1 cellular context compared by ENCODE assay signal in the genomic region with DNA sequence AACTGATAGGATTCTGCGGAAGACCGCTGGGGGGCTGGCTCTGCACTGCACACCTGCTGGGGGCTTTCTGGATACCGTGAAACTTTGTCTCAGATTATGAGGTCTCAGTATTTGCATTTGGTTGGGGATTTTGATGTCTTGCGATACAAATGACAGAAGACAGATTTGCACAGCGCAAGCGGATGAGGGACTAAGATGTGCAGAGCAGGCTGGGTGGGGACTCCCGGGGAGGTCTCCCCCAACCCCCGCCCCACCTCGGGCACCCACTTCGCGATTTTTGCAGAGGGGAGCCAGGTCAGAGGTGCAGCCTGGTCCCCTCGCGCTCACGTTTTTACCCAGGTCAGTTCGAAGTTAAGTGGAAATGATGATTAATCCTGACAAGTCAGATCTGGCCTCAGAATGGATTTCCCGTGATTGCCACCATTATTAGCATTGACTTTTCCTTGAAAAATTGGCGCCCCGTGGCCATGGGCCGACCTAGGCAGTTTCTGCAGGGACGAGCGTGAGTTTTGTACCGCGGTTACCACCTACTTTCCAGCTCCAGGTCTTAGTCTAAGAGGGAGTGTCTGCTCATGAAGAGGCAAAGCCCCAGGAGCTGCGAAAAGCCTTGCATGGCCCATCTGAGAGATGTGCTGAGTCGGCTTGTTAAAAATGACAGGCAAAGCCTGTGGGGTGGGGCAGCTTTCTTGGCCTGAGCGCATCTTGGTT.
A peak's percentile ranks its signal among the peaks of the same experiment; 100 is the strongest.
TF ChIP-seq lines count a peak whose summit lies in the region.

No MANE protein-coding gene starts in this region.

TF ChIP-seq in H1, 55 proteins besides CTCF, POLR2A, EP300 and RAD21:
- TF ChIP-seq KDM5A (IDR thresholded peaks at IDR 0.05; ENCODE audit: low read length): no peak
- no peak for TF ChIP-seq KDM1A (IDR thresholded peaks at IDR 0.05; ENCODE audit: borderline replicate concordance, low read length)
- TF ChIP-seq SUZ12 (IDR thresholded peaks at IDR 0.05; ENCODE audit: low read length): peak; percentile 46; the same call in 1 of the 2 replicates
- TF ChIP-seq EGR1 (IDR thresholded peaks at IDR 0.05; ENCODE audit: borderline replicate concordance, low read depth, low read length): no peak
- TF ChIP-seq SP4 (IDR thresholded peaks at IDR 0.05; ENCODE audit: low read length): no peak
- TF ChIP-seq YY1 (IDR thresholded peaks at IDR 0.05; ENCODE audit: low read depth, low read length): no peak
- TF ChIP-seq BCL11A (IDR thresholded peaks at IDR 0.05; ENCODE audit: low read depth in 2 of 2, low read length in 2 of 2): no peak
- TF ChIP-seq EZH2 (IDR thresholded peaks at IDR 0.05; ENCODE audit: low read depth, low read length, severe bottlenecking): peak; percentile 70
- peak; percentile 81 for TF ChIP-seq MAFK (IDR thresholded peaks at IDR 0.05; ENCODE audit: low read depth, low read length)
- TF ChIP-seq, protein P1, sequence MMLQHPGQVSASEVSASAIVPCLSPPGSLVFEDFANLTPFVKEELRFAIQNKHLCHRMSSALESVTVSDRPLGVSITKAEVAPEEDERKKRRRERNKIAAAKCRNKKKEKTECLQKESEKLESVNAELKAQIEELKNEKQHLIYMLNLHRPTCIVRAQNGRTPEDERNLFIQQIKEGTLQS (IDR thresholded peaks at IDR 0.05; ENCODE audit: insufficient read depth, low read depth, low read length): no peak
- TF ChIP-seq BACH1 (IDR thresholded peaks at IDR 0.05; ENCODE audit: low read length): no peak
- peak; percentile 8 for TF ChIP-seq RNF2 (IDR thresholded peaks at IDR 0.05; ENCODE audit: borderline replicate concordance, low read depth, low read length, missing control alignments, poor library complexity, severe bottlenecking)
